In the genomic region with DNA sequence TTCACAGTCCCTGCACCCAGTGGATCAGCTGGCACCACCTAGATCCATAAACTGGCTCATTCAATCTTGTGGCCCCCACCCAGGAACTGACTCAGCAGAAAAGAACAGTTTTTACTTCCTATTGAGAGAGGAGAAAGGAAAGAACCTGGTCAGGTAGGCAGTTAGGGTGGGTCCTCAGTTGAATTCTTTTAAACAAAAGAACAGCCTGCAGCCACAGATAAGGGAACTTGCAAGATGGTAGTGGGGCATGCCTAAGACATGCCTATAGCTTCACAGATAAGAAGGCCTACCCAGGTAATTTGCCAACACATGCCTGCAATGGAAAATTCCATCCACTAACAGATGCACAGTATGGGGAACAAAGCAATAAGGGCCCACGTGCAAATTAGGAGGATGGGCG, we compare ENCODE assay signal across 27 cellular contexts.
"Had no signal": no experiment of that assay in that cellular context is flagged by ENCODE, and none has a peak within 500 bp of the region (broad histone marks: within the 10 kb centered on the region; RNA-seq: fewer than 3 reads in every experiment).

No MANE protein-coding gene starts in this region.

- H3K36me3 ChIP-seq: colonic mucosa, gastrocnemius medialis, lower lobe of right lung, prostate gland, right atrium auricular region, suprapubic skin, transverse colon, vagina had no signal

- DNase-seq: colonic mucosa; effector CD8-positive, alpha-beta T cell; gastrocnemius medialis; head of caudate nucleus; left ventricle myocardium superior; lower lobe of right lung; naive thymus-derived CD8-positive, alpha-beta T cell; nephron progenitor cell; nucleus accumbens; stimulated activated CD4-positive, alpha-beta T cell treated with anti-CD3 and anti-CD28 coated beads, Interleukin-12 subunit alpha, Interleukin-12 subunit beta, amount 100 ng/mL, for 4 hours; stimulated activated CD4-positive, alpha-beta T cell treated with anti-CD3 and anti-CD28 coated beads, Interleukin-1b, Interleukin-23, amount 100 ng/mL, for 48 hours; stimulated activated CD4-positive, alpha-beta T cell treated with anti-CD3 and anti-CD28 coated beads, Interleukin-4, amount 100 ng/mL, for 1 hour; stimulated activated CD8-positive, alpha-beta memory T cell treated with anti-CD3 and anti-CD28 coated beads, Interleukin-4, amount 100 ng/mL, for 48 hours; stimulated activated naive CD4-positive, alpha-beta T cell; stimulated activated naive CD8-positive, alpha-beta T cell treated with anti-CD3 and anti-CD28 coated beads, Interleukin-15, amount 100 ng/mL, for 72 hours; transverse colon had no signal

- H3K36me3 Mint-ChIP-seq: mesothelial cell of epicardium; naive thymus-derived CD8-positive, alpha-beta T cell had no signal

- H3K9me3 Mint-ChIP-seq: dendritic cell treated with granulocyte-macrophage colony-stimulating factor and Interleukin-4, amounts not matched to agents 40 ng/mL and 50 ng/mL, for 4 days; mesothelial cell of epicardium; naive thymus-derived CD8-positive, alpha-beta T cell; nephron progenitor cell had no signal

- FAIRE-seq: endothelial cell of umbilical vein, keratinocyte had no signal

- H3K4me1 Mint-ChIP-seq: mesothelial cell of epicardium; naive thymus-derived CD8-positive, alpha-beta T cell; nephron progenitor cell; stimulated activated naive CD8-positive, alpha-beta T cell treated with anti-CD3 and anti-CD28 coated beads, Interleukin-15, amount 100 ng/mL, for 72 hours had no signal

- H3K27me3 Mint-ChIP-seq: dendritic cell treated with granulocyte-macrophage colony-stimulating factor and Interleukin-4, amounts not matched to agents 40 ng/mL and 50 ng/mL, for 4 days; stimulated activated naive CD8-positive, alpha-beta T cell treated with anti-CD3 and anti-CD28 coated beads, Interleukin-15, amount 100 ng/mL, for 72 hours had no signal

- H3K79me2 ChIP-seq: hepatocyte had no signal

- H3K27ac Mint-ChIP-seq: dendritic cell treated with granulocyte-macrophage colony-stimulating factor and Interleukin-4, amounts not matched to agents 40 ng/mL and 50 ng/mL, for 4 days; mesothelial cell of epicardium; naive thymus-derived CD8-positive, alpha-beta T cell; nephron progenitor cell; stimulated activated naive CD8-positive, alpha-beta T cell treated with anti-CD3 and anti-CD28 coated beads, Interleukin-15, amount 100 ng/mL, for 72 hours had no signal

- H2AFZ ChIP-seq: hepatocyte had no signal

- H3K9me3 ChIP-seq: colonic mucosa, gastrocnemius medialis, lower lobe of right lung, prostate gland, right atrium auricular region, suprapubic skin, transverse colon, vagina had no signal

- H3K4me1 ChIP-seq: colonic mucosa, gastrocnemius medialis, lower lobe of right lung, prostate gland, right atrium auricular region, suprapubic skin, transverse colon, vagina had no signal

- H3K4me3 Mint-ChIP-seq: dendritic cell treated with granulocyte-macrophage colony-stimulating factor and Interleukin-4, amounts not matched to agents 40 ng/mL and 50 ng/mL, for 4 days; mesothelial cell of epicardium; naive thymus-derived CD8-positive, alpha-beta T cell; nephron progenitor cell; stimulated activated naive CD8-positive, alpha-beta T cell treated with anti-CD3 and anti-CD28 coated beads, Interleukin-15, amount 100 ng/mL, for 72 hours had no signal

- ATAC-seq: gastrocnemius medialis; left ventricle myocardium superior; lower lobe of right lung; naive thymus-derived CD8-positive, alpha-beta T cell; sciatic nerve; stimulated activated naive CD8-positive, alpha-beta T cell treated with anti-CD3 and anti-CD28 coated beads, Interleukin-15, amount 100 ng/mL, for 72 hours had no signal

- H3K27me3 ChIP-seq: colonic mucosa, gastrocnemius medialis, hepatocyte, right atrium auricular region, suprapubic skin, transverse colon, vagina had no signal

- H3K4me2 ChIP-seq: hepatocyte, smooth muscle cell had no signal

- H3K27ac ChIP-seq: colonic mucosa, gastrocnemius medialis, hepatocyte, lower lobe of right lung, prostate gland, right atrium auricular region, suprapubic skin, transverse colon, vagina had no signal

- H3K4me3 ChIP-seq: colonic mucosa, gastrocnemius medialis, hepatocyte, lower lobe of right lung, prostate gland, right atrium auricular region, smooth muscle cell, suprapubic skin, transverse colon, vagina had no signal
